1 cellular context compared by ENCODE assay signal in genomic region chr1:43389326-43390313, GRCh38.
TF ChIP-seq lines count a peak whose summit lies in the region.

A gene with protein sequence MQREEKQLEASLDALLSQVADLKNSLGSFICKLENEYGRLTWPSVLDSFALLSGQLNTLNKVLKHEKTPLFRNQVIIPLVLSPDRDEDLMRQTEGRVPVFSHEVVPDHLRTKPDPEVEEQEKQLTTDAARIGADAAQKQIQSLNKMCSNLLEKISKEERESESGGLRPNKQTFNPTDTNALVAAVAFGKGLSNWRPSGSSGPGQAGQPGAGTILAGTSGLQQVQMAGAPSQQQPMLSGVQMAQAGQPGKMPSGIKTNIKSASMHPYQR (minus strand): TSS chr1:43389800. CDS start chr1:43389764, 36 bp downstream.
Gene SZT2, plus strand, starts transcription at chr1:43389899. Its CDS starts 70 bp downstream, at chr1:43389969.

TF ChIP-seq in HepG2, 621 proteins besides CTCF, POLR2A, EP300 and RAD21 (continued from another document and continues in another):
- TF ChIP-seq SRF (IDR thresholded peaks at IDR 0.05; ENCODE audit: low read depth, low read length) = no peak
- no peak for TF ChIP-seq PRDM15 (CRISPR knock-in tag; IDR thresholded peaks at IDR 0.05)
- TF ChIP-seq ZBTB44 (CRISPR knock-in tag; IDR thresholded peaks at IDR 0.05) = no peak
- peak; percentile 88; the same call in 1 of the 2 replicates for TF ChIP-seq FOXC1 (CRISPR knock-in tag; IDR thresholded peaks at IDR 0.05; ENCODE audit: borderline replicate concordance)
- TF ChIP-seq ZNF335 (CRISPR knock-in tag; IDR thresholded peaks at IDR 0.05) = peak; percentile 81; the same call in 1 of the 2 replicates
- TF ChIP-seq PRPF4 (IDR thresholded peaks at IDR 0.05; ENCODE audit: low read depth, low read length, poor library complexity, severe bottlenecking) = no peak
- TF ChIP-seq, protein P1, sequence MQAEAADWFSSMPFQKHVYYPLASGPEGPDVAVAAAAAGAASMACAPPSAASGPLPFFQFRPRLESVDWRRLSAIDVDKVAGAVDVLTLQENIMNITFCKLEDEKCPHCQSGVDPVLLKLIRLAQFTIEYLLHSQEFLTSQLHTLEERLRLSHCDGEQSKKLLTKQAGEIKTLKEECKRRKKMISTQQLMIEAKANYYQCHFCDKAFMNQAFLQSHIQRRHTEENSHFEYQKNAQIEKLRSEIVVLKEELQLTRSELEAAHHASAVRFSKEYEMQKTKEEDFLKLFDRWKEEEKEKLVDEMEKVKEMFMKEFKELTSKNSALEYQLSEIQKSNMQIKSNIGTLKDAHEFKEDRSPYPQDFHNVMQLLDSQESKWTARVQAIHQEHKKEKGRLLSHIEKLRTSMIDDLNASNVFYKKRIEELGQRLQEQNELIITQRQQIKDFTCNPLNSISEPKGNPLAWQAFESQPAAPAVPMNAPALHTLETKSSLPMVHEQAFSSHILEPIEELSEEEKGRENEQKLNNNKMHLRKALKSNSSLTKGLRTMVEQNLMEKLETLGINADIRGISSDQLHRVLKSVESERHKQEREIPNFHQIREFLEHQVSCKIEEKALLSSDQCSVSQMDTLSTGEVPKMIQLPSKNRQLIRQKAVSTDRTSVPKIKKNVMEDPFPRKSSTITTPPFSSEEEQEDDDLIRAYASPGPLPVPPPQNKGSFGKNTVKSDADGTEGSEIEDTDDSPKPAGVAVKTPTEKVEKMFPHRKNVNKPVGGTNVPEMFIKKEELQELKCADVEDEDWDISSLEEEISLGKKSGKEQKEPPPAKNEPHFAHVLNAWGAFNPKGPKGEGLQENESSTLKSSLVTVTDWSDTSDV (CRISPR knock-in tag; IDR thresholded peaks at IDR 0.05) = peak; percentile 74
- no peak for TF ChIP-seq TIGD3 (CRISPR knock-in tag; IDR thresholded peaks at IDR 0.05; ENCODE audit: borderline replicate concordance)
- TF ChIP-seq SALL1 (CRISPR knock-in tag; IDR thresholded peaks at IDR 0.05) = peak; percentile 80
- TF ChIP-seq CBX5 (CRISPR knock-in tag; IDR thresholded peaks at IDR 0.05; ENCODE audit: borderline replicate concordance) = no peak
- TF ChIP-seq NFAT5 (CRISPR knock-in tag; IDR thresholded peaks at IDR 0.05) = peak; percentile 57
- TF ChIP-seq ZNF800 (CRISPR knock-in tag; IDR thresholded peaks at IDR 0.05) = 0 out of 2 replicates have a peak, but pooled peaks have one; percentile 11
- TF ChIP-seq ZNF33A (CRISPR knock-in tag; IDR thresholded peaks at IDR 0.05; ENCODE audit: borderline replicate concordance) = no peak
- no peak for TF ChIP-seq ZBTB10 (CRISPR knock-in tag; IDR thresholded peaks at IDR 0.05; ENCODE audit: borderline replicate concordance)
- TF ChIP-seq, protein P2, sequence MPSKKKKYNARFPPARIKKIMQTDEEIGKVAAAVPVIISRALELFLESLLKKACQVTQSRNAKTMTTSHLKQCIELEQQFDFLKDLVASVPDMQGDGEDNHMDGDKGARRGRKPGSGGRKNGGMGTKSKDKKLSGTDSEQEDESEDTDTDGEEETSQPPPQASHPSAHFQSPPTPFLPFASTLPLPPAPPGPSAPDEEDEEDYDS (CRISPR knock-in tag; IDR thresholded peaks at IDR 0.05) = peak; percentile 76
- peak; percentile 87 for TF ChIP-seq GABPA (IDR thresholded peaks at IDR 0.05; ENCODE audit: low read depth, low read length)
- TF ChIP-seq GABPA (CRISPR knock-in tag; IDR thresholded peaks at IDR 0.05; ENCODE audit: low read depth) = peak; percentile 98
- TF ChIP-seq ZNF414 (CRISPR knock-in tag; IDR thresholded peaks at IDR 0.05) = peak; percentile 72; the same call in 1 of the 2 replicates
- peak; percentile 95 for TF ChIP-seq THAP11 (CRISPR knock-in tag; IDR thresholded peaks at IDR 0.05)
- no peak for TF ChIP-seq E2F5 (CRISPR knock-in tag; conservative IDR thresholded peaks at IDR 0.05)
- TF ChIP-seq, protein P3, sequence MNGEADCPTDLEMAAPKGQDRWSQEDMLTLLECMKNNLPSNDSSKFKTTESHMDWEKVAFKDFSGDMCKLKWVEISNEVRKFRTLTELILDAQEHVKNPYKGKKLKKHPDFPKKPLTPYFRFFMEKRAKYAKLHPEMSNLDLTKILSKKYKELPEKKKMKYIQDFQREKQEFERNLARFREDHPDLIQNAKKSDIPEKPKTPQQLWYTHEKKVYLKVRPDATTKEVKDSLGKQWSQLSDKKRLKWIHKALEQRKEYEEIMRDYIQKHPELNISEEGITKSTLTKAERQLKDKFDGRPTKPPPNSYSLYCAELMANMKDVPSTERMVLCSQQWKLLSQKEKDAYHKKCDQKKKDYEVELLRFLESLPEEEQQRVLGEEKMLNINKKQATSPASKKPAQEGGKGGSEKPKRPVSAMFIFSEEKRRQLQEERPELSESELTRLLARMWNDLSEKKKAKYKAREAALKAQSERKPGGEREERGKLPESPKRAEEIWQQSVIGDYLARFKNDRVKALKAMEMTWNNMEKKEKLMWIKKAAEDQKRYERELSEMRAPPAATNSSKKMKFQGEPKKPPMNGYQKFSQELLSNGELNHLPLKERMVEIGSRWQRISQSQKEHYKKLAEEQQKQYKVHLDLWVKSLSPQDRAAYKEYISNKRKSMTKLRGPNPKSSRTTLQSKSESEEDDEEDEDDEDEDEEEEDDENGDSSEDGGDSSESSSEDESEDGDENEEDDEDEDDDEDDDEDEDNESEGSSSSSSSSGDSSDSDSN (CRISPR knock-in tag; IDR thresholded peaks at IDR 0.05) = peak; percentile 95
- peak; percentile 75; the same call in 1 of the 2 replicates for TF ChIP-seq ZNF788 (CRISPR knock-in tag; IDR thresholded peaks at IDR 0.05; ENCODE audit: borderline replicate concordance)
- TF ChIP-seq KLF16 (CRISPR knock-in tag; IDR thresholded peaks at IDR 0.05) = peak; percentile 42 to 69; a peak in 1 of 4 replicates
